10 cellular contexts compared by ENCODE assay signal in genomic region chr1:103561612-103562395, GRCh38. TPM values are rescaled to one million over a fixed set of nuclear protein-coding genes. Genes with fewer than 3 reads are reported as not detected.
DNase-seq lines count a peak whose midpoint lies in the region; ATAC-seq, FAIRE-seq and TF ChIP-seq lines count a peak whose summit lies in the region.
"Had no signal": no experiment of that assay in that cellular context is flagged by ENCODE, and none has a peak within 500 bp of the region (broad histone marks: within the 10 kb centered on the region; RNA-seq: fewer than 3 reads in every experiment).

No MANE protein-coding gene starts in this region.

- H3K4me3 ChIP-seq in colonic mucosa = no peak overlapping the region

- H3K27ac ChIP-seq in colonic mucosa = no peak overlapping the region

- ATAC-seq in GM21447 (IDR thresholded peaks at IDR 0.05; ENCODE audit: unreplicated experiment) = peak; percentile 90
- peak; percentile 51 for ATAC-seq in HG03575 (IDR thresholded peaks at IDR 0.05; ENCODE audit: extremely low read depth, insufficient number of reproducible peaks, low FRiP score, unreplicated experiment)
- peak; percentile 79 for ATAC-seq in left ventricle myocardium superior

- TF ChIP-seq POLR2A in H54 (IDR thresholded peaks at IDR 0.05; ENCODE audit: low read depth, low read length) = no peak

- FAIRE-seq in H54 (lab: Jason Lieb, UNC) = no peak

- H3K36me3 ChIP-seq in colonic mucosa = no peaks in the 10 kb centered on the region

- H3K9ac ChIP-seq in colonic mucosa (ENCODE audit: low read depth in 2 of 2, low read length in 2 of 2) = no peak overlapping the region

- no peaks in the 10 kb centered on the region for H3K4me1 ChIP-seq in colonic mucosa

- no peak for TF ChIP-seq CTCF in colonic mucosa (IDR thresholded peaks at IDR 0.05)

- DNase-seq in AML-193 (lab: John Stamatoyannopoulos, UW) (peak; percentile 54 to 58), left ventricle myocardium superior (no peak), H54 (ENCODE audit: insufficient read length, low spot score) (no peak), colonic mucosa (no peak), T-helper 1 cell (no peak), NCI-H345 treated with DMSO at 0.1 percent for 48 hours (lab: John Stamatoyannopoulos, UW; ENCODE audit: unreplicated experiment) (no peak)
- DNase-seq: DND-41 had no signal

- no peaks in the 10 kb centered on the region for H3K9me3 ChIP-seq in colonic mucosa

- intact Hi-C loops in left ventricle myocardium superior (cut with micrococcal nuclease) (no loop called here), colonic mucosa (cut with DNase I) (no loop called here)

- no peaks in the 10 kb centered on the region for H3K27me3 ChIP-seq in colonic mucosa

RNA-seq across cellular contexts. Expression of gene AMY2B, which starts 9.6 kb away (rescaled TPM):
- total RNA-seq in left ventricle myocardium superior (21.0 TPM), colonic mucosa (1 to 10 TPM; 6.6 to 8.5 TPM)

RNA-seq across cellular contexts. Expression of gene RNPC3, which starts 36.3 kb away (rescaled TPM):
- total RNA-seq in left ventricle myocardium superior (18.1 TPM), colonic mucosa (10 to 100 TPM; 18.8 to 19.0 TPM)

RNA-seq across cellular contexts. Expression of gene AMY2A, which starts 55.4 kb away (rescaled TPM):
- not detected for total RNA-seq in left ventricle myocardium superior
- total RNA-seq in colonic mucosa = 1 to 10 TPM in 1 of 2 donors, not detected in 1; 1.4 TPM
- total RNA-seq: T-helper 2 cell treated with Interferon-gamma antibody and Interleukin-4, amounts not matched to agents 100 ng/mL and 5 ng/mL, for 36 hours had no signal

Comparison
In these comparisons a context has a peak if more than half of its experiments do, and no peak if none do; other contexts are left out.
1. DNase-seq: peak in AML-193 (2 of 2); none in left ventricle myocardium superior (single experiment), H54 (single experiment), colonic mucosa (single experiment), T-helper 1 cell (0 of 5) and NCI-H345 treated with DMSO at 0.1 percent for 48 hours (single experiment).
2. Peak in every context shown above with its lines, with median percentiles within 50 percentile points of each other: ATAC-seq.